Comparison of ENCODE assay signal across 1 cellular context in the genomic region with DNA sequence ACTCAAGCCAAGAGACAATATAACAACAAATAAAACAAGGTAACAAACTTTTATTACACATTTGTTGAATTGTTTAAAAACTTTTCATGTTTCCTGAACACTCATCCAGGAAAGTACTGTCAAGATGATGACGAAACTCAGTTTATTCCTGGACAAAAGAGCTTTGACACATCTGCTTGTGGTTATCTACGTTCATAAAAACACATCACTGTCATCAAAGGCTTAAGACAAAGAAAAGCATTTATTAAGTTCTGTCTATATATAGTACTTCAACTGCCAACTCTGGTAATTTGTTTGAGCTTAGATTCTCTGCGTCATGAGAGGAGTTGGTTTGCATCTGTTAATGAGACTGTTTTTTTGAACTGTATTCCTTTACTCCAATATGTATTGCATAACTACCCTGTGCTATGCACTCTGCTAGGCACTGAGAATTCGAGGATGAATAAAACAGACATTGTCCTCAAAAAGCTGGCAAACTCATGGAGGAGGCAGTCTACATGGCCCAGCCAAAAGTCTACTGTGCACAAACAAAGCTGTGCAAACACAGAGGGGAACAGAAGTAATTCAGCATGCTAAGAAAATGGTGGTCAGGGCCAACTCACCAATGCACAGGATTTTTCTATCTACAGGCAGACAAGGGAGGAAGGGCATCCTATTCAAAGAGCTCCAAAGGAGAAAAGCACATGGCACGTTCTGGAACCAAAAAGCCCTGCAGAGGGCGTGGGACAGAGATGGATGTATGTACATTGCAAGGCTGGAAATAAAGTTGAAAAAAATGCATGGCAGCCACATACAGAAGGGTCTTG.
TF ChIP-seq lines count a peak whose summit lies in the region.

No MANE protein-coding gene starts in this region.

TF ChIP-seq in endothelial cell of umbilical vein, 7 proteins besides CTCF, POLR2A, EP300 and RAD21 (continued from another document):
- TF ChIP-seq GATA2 (IDR thresholded peaks at IDR 0.05; ENCODE audit: insufficient read depth, insufficient read length, low read depth, low read length) = peak; percentile 54
